ENCODE assay signal across 1 cellular context in the genomic region with DNA sequence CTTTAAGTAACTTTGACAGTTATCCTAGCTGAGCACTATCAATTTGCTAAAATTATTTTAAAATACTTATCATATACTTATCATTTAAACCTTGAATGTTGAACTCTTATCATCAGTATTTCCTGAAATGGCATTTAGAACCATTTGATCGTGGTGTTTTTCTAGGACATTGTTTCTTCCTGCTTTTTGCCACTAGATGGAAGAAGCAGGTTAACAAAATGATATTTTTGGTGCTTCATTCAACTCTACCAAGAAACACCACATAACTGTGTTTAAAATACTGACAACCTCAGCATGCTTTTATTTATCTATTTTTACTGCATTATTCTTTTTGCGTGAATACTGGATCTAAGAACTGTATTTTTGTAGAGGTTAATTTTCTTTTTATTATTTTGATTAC.
TF ChIP-seq lines count a peak whose summit lies in the region.

No MANE protein-coding gene starts in this region.

TF ChIP-seq in K562, 482 proteins besides CTCF, POLR2A, EP300 and RAD21 (continued from another document):
- TF ChIP-seq, protein P1, sequence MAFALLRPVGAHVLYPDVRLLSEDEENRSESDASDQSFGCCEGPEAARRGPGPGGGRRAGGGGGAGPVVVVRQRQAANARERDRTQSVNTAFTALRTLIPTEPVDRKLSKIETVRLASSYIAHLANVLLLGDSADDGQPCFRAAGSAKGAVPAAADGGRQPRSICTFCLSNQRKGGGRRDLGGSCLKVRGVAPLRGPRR (CRISPR knock-in tag; IDR thresholded peaks at IDR 0.05) = no peak
- TF ChIP-seq, protein P2, sequence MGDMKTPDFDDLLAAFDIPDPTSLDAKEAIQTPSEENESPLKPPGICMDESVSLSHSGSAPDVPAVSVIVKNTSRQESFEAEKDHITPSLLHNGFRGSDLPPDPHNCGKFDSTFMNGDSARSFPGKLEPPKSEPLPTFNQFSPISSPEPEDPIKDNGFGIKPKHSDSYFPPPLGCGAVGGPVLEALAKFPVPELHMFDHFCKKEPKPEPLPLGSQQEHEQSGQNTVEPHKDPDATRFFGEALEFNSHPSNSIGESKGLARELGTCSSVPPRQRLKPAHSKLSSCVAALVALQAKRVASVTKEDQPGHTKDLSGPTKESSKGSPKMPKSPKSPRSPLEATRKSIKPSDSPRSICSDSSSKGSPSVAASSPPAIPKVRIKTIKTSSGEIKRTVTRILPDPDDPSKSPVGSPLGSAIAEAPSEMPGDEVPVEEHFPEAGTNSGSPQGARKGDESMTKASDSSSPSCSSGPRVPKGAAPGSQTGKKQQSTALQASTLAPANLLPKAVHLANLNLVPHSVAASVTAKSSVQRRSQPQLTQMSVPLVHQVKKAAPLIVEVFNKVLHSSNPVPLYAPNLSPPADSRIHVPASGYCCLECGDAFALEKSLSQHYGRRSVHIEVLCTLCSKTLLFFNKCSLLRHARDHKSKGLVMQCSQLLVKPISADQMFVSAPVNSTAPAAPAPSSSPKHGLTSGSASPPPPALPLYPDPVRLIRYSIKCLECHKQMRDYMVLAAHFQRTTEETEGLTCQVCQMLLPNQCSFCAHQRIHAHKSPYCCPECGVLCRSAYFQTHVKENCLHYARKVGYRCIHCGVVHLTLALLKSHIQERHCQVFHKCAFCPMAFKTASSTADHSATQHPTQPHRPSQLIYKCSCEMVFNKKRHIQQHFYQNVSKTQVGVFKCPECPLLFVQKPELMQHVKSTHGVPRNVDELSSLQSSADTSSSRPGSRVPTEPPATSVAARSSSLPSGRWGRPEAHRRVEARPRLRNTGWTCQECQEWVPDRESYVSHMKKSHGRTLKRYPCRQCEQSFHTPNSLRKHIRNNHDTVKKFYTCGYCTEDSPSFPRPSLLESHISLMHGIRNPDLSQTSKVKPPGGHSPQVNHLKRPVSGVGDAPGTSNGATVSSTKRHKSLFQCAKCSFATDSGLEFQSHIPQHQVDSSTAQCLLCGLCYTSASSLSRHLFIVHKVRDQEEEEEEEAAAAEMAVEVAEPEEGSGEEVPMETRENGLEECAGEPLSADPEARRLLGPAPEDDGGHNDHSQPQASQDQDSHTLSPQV (IDR thresholded peaks at IDR 0.05) = no peak
- TF ChIP-seq MAZ (CRISPR knock-in tag; conservative IDR thresholded peaks at IDR 0.05 in 1 of 2, IDR thresholded peaks at IDR 0.05 in 1 of 2) = no peak
- TF ChIP-seq GTF2E2 (tag; IDR thresholded peaks at IDR 0.05) = no peak
- TF ChIP-seq, protein P3, sequence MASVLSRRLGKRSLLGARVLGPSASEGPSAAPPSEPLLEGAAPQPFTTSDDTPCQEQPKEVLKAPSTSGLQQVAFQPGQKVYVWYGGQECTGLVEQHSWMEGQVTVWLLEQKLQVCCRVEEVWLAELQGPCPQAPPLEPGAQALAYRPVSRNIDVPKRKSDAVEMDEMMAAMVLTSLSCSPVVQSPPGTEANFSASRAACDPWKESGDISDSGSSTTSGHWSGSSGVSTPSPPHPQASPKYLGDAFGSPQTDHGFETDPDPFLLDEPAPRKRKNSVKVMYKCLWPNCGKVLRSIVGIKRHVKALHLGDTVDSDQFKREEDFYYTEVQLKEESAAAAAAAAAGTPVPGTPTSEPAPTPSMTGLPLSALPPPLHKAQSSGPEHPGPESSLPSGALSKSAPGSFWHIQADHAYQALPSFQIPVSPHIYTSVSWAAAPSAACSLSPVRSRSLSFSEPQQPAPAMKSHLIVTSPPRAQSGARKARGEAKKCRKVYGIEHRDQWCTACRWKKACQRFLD (CRISPR knock-in tag; IDR thresholded peaks at IDR 0.05) = no peak
- TF ChIP-seq TCF7 (IDR thresholded peaks at IDR 0.05; ENCODE audit: borderline replicate concordance) = no peak
TF ChIP-seq in K562: peak in this region for 0.
